ENCODE assay signal across 1 cellular context in the genomic region with DNA sequence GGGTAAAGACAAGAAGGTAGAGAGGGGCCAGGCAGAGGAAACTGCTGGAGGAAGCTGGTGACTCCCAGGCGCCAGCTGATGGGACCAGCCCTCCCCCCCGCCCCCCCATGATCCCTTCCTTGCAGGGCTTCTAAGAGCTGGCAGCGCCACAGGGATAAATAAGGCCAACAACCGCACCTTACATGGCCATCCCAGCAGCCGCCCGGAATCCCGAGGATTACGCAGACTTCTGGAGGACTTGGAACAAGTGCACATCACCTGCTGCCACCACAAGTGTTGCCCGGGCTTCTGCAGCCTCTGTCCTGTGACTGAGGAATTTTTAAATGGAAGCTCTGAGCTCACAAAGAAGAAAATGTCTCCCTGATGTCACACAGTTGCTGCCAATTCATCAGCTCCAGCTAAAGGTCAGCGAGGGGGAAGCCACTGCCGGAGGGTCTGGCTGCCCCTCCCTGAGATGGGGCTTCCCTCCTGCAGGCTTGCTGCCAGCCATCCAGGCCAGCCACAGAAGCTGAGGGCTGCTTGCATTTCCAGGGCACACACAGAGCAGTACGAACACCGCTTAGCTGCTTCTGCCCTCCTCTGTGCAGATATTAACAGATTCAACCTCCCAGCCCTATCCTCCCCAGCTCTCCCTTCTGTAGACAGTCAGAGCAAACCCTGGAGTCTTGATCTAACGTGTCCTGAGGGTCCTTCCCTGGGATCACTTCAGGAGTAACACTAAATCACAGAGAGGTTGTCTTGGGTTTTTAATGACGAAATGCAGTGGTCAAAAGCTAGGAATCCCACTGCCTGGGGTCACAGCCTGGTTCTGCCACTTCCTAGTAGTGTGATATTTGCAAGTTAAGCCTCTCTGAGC.
TF ChIP-seq lines count a peak whose summit lies in the region.

No MANE protein-coding gene starts in this region.

TF ChIP-seq in HepG2, 621 proteins besides CTCF, POLR2A, EP300 and RAD21 (continued from another document and continues in another):
- TF ChIP-seq, protein P1, sequence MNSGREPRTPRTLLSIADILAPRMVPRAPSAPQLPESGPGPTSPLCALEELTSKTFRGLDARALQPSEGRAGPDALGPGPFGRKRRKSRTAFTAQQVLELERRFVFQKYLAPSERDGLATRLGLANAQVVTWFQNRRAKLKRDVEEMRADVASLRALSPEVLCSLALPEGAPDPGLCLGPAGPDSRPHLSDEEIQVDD (CRISPR knock-in tag; IDR thresholded peaks at IDR 0.05; ENCODE audit: borderline replicate concordance) = no peak
- 0 out of 2 replicates have a peak, but pooled peaks have one; percentile 25 for TF ChIP-seq ZFYVE20 (CRISPR knock-in tag; IDR thresholded peaks at IDR 0.05; ENCODE audit: borderline replicate concordance, low read depth)
- TF ChIP-seq PHF8 (CRISPR knock-in tag; IDR thresholded peaks at IDR 0.05) = no peak
- peak; percentile 10; the same call in 1 of the 2 replicates for TF ChIP-seq ZNF292 (CRISPR knock-in tag; IDR thresholded peaks at IDR 0.05; ENCODE audit: borderline replicate concordance, low read depth)
- no peak for TF ChIP-seq ZNF605 (CRISPR knock-in tag; IDR thresholded peaks at IDR 0.05)
- no peak for TF ChIP-seq ZNF432 (CRISPR knock-in tag; IDR thresholded peaks at IDR 0.05; ENCODE audit: borderline replicate concordance)
- no peak for TF ChIP-seq GABPA (IDR thresholded peaks at IDR 0.05; ENCODE audit: low read depth, low read length)
- TF ChIP-seq GABPA (CRISPR knock-in tag; IDR thresholded peaks at IDR 0.05; ENCODE audit: low read depth) = peak; percentile 33; the same call in 1 of the 2 replicates
- peak; percentile 96 for TF ChIP-seq ZNF354B (CRISPR knock-in tag; IDR thresholded peaks at IDR 0.05)
- TF ChIP-seq, protein P2, sequence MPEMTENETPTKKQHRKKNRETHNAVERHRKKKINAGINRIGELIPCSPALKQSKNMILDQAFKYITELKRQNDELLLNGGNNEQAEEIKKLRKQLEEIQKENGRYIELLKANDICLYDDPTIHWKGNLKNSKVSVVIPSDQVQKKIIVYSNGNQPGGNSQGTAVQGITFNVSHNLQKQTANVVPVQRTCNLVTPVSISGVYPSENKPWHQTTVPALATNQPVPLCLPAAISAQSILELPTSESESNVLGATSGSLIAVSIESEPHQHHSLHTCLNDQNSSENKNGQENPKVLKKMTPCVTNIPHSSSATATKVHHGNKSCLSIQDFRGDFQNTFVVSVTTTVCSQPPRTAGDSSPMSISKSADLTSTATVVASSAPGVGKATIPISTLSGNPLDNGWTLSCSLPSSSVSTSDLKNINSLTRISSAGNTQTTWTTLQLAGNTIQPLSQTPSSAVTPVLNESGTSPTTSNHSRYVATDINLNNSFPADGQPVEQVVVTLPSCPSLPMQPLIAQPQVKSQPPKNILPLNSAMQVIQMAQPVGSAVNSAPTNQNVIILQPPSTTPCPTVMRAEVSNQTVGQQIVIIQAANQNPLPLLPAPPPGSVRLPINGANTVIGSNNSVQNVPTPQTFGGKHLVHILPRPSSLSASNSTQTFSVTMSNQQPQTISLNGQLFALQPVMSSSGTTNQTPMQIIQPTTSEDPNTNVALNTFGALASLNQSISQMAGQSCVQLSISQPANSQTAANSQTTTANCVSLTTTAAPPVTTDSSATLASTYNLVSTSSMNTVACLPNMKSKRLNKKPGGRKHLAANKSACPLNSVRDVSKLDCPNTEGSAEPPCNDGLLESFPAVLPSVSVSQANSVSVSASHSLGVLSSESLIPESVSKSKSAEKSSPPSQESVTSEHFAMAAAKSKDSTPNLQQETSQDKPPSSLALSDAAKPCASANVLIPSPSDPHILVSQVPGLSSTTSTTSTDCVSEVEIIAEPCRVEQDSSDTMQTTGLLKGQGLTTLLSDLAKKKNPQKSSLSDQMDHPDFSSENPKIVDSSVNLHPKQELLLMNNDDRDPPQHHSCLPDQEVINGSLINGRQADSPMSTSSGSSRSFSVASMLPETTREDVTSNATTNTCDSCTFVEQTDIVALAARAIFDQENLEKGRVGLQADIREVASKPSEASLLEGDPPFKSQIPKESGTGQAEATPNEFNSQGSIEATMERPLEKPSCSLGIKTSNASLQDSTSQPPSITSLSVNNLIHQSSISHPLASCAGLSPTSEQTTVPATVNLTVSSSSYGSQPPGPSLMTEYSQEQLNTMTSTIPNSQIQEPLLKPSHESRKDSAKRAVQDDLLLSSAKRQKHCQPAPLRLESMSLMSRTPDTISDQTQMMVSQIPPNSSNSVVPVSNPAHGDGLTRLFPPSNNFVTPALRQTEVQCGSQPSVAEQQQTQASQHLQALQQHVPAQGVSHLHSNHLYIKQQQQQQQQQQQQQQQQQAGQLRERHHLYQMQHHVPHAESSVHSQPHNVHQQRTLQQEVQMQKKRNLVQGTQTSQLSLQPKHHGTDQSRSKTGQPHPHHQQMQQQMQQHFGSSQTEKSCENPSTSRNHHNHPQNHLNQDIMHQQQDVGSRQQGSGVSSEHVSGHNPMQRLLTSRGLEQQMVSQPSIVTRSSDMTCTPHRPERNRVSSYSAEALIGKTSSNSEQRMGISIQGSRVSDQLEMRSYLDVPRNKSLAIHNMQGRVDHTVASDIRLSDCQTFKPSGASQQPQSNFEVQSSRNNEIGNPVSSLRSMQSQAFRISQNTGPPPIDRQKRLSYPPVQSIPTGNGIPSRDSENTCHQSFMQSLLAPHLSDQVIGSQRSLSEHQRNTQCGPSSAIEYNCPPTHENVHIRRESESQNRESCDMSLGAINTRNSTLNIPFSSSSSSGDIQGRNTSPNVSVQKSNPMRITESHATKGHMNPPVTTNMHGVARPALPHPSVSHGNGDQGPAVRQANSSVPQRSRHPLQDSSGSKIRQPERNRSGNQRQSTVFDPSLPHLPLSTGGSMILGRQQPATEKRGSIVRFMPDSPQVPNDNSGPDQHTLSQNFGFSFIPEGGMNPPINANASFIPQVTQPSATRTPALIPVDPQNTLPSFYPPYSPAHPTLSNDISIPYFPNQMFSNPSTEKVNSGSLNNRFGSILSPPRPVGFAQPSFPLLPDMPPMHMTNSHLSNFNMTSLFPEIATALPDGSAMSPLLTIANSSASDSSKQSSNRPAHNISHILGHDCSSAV (CRISPR knock-in tag; IDR thresholded peaks at IDR 0.05; ENCODE audit: borderline replicate concordance) = no peak
- TF ChIP-seq, protein P3, sequence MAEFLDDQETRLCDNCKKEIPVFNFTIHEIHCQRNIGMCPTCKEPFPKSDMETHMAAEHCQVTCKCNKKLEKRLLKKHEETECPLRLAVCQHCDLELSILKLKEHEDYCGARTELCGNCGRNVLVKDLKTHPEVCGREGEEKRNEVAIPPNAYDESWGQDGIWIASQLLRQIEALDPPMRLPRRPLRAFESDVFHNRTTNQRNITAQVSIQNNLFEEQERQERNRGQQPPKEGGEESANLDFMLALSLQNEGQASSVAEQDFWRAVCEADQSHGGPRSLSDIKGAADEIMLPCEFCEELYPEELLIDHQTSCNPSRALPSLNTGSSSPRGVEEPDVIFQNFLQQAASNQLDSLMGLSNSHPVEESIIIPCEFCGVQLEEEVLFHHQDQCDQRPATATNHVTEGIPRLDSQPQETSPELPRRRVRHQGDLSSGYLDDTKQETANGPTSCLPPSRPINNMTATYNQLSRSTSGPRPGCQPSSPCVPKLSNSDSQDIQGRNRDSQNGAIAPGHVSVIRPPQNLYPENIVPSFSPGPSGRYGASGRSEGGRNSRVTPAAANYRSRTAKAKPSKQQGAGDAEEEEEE (CRISPR knock-in tag; IDR thresholded peaks at IDR 0.05; ENCODE audit: borderline replicate concordance) = 0 out of 2 replicates have a peak, but pooled peaks have one; percentile 30
- TF ChIP-seq, protein P4, sequence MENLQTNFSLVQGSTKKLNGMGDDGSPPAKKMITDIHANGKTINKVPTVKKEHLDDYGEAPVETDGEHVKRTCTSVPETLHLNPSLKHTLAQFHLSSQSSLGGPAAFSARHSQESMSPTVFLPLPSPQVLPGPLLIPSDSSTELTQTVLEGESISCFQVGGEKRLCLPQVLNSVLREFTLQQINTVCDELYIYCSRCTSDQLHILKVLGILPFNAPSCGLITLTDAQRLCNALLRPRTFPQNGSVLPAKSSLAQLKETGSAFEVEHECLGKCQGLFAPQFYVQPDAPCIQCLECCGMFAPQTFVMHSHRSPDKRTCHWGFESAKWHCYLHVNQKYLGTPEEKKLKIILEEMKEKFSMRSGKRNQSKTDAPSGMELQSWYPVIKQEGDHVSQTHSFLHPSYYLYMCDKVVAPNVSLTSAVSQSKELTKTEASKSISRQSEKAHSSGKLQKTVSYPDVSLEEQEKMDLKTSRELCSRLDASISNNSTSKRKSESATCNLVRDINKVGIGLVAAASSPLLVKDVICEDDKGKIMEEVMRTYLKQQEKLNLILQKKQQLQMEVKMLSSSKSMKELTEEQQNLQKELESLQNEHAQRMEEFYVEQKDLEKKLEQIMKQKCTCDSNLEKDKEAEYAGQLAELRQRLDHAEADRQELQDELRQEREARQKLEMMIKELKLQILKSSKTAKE (CRISPR knock-in tag; IDR thresholded peaks at IDR 0.05; ENCODE audit: borderline replicate concordance) = 0 out of 2 replicates have a peak, but pooled peaks have one; percentile 2
- no peak for TF ChIP-seq CBX2 (IDR thresholded peaks at IDR 0.05; ENCODE audit: low read depth, low read length)
- 0 out of 2 replicates have a peak, but pooled peaks have one; percentile 20 for TF ChIP-seq CBX2 (CRISPR knock-in tag; IDR thresholded peaks at IDR 0.05; ENCODE audit: low read depth)
- peak; percentile 78 for TF ChIP-seq SMYD3 (CRISPR knock-in tag; IDR thresholded peaks at IDR 0.05)
- no peak for TF ChIP-seq NKX3-1 (CRISPR knock-in tag; IDR thresholded peaks at IDR 0.05)
- no peak for TF ChIP-seq ISL2 (CRISPR knock-in tag; IDR thresholded peaks at IDR 0.05)
- TF ChIP-seq, protein P5, sequence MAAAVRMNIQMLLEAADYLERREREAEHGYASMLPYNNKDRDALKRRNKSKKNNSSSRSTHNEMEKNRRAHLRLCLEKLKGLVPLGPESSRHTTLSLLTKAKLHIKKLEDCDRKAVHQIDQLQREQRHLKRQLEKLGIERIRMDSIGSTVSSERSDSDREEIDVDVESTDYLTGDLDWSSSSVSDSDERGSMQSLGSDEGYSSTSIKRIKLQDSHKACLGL (CRISPR knock-in tag; IDR thresholded peaks at IDR 0.05) = no peak
- 0 out of 2 replicates have a peak, but pooled peaks have one; percentile 13 for TF ChIP-seq RXRB (CRISPR knock-in tag; IDR thresholded peaks at IDR 0.05; ENCODE audit: borderline replicate concordance)
- TF ChIP-seq KAT7 (CRISPR knock-in tag; IDR thresholded peaks at IDR 0.05; ENCODE audit: borderline replicate concordance) = 0 out of 2 replicates have a peak, but pooled peaks have one; percentile 6
- TF ChIP-seq, protein P6, sequence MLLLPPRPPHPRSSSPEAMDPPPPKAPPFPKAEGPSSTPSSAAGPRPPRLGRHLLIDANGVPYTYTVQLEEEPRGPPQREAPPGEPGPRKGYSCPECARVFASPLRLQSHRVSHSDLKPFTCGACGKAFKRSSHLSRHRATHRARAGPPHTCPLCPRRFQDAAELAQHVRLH (CRISPR knock-in tag; IDR thresholded peaks at IDR 0.05; ENCODE audit: borderline replicate concordance, low read depth) = peak; percentile 35; the same call in 1 of the 2 replicates
- no peak for TF ChIP-seq ZNF607 (CRISPR knock-in tag; IDR thresholded peaks at IDR 0.05; ENCODE audit: borderline replicate concordance)
- TF ChIP-seq, protein P7, sequence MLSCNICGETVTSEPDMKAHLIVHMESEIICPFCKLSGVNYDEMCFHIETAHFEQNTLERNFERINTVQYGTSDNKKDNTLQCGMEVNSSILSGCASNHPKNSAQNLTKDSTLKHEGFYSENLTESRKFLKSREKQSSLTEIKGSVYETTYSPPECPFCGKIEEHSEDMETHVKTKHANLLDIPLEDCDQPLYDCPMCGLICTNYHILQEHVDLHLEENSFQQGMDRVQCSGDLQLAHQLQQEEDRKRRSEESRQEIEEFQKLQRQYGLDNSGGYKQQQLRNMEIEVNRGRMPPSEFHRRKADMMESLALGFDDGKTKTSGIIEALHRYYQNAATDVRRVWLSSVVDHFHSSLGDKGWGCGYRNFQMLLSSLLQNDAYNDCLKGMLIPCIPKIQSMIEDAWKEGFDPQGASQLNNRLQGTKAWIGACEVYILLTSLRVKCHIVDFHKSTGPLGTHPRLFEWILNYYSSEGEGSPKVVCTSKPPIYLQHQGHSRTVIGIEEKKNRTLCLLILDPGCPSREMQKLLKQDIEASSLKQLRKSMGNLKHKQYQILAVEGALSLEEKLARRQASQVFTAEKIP (CRISPR knock-in tag; IDR thresholded peaks at IDR 0.05; ENCODE audit: borderline replicate concordance) = no peak
- no peak for TF ChIP-seq ZNF841 (CRISPR knock-in tag; IDR thresholded peaks at IDR 0.05; ENCODE audit: borderline replicate concordance)
- no peak for TF ChIP-seq CREM (IDR thresholded peaks at IDR 0.05)
- TF ChIP-seq CREM (CRISPR knock-in tag; IDR thresholded peaks at IDR 0.05) = no peak
- no peak for TF ChIP-seq RARA (CRISPR knock-in tag; IDR thresholded peaks at IDR 0.05)
- TF ChIP-seq MBD4 (IDR thresholded peaks at IDR 0.05; ENCODE audit: borderline replicate concordance, low read length) = no peak
- TF ChIP-seq, protein P8, sequence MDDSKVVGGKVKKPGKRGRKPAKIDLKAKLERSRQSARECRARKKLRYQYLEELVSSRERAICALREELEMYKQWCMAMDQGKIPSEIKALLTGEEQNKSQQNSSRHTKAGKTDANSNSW (CRISPR knock-in tag; IDR thresholded peaks at IDR 0.05; ENCODE audit: borderline replicate concordance) = no peak
- TF ChIP-seq, protein P9, sequence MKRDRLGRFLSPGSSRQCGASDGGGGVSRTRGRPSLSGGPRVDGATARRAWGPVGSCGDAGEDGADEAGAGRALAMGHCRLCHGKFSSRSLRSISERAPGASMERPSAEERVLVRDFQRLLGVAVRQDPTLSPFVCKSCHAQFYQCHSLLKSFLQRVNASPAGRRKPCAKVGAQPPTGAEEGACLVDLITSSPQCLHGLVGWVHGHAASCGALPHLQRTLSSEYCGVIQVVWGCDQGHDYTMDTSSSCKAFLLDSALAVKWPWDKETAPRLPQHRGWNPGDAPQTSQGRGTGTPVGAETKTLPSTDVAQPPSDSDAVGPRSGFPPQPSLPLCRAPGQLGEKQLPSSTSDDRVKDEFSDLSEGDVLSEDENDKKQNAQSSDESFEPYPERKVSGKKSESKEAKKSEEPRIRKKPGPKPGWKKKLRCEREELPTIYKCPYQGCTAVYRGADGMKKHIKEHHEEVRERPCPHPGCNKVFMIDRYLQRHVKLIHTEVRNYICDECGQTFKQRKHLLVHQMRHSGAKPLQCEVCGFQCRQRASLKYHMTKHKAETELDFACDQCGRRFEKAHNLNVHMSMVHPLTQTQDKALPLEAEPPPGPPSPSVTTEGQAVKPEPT (CRISPR knock-in tag; IDR thresholded peaks at IDR 0.05; ENCODE audit: low read depth) = peak; percentile 66; the same call in 1 of the 2 replicates
- no peak for TF ChIP-seq PAX8 (CRISPR knock-in tag; IDR thresholded peaks at IDR 0.05; ENCODE audit: borderline replicate concordance)
- TF ChIP-seq HOXA5 (CRISPR knock-in tag; IDR thresholded peaks at IDR 0.05) = peak; percentile 63; the same call in 1 of the 2 replicates
- 0 out of 2 replicates have a peak, but pooled peaks have one; percentile 25 for TF ChIP-seq POLR2G (IDR thresholded peaks at IDR 0.05; ENCODE audit: low read depth, low read length)
- no peak; the same call in 1 of the 2 replicates for TF ChIP-seq NFKB2 (CRISPR knock-in tag; IDR thresholded peaks at IDR 0.05; ENCODE audit: borderline replicate concordance)
- peak; percentile 33; the same call in 1 of the 2 replicates for TF ChIP-seq SALL1 (CRISPR knock-in tag; IDR thresholded peaks at IDR 0.05)
- TF ChIP-seq SAFB2 (CRISPR knock-in tag; IDR thresholded peaks at IDR 0.05; ENCODE audit: borderline replicate concordance, low read depth) = 0 out of 2 replicates have a peak, but pooled peaks have one; percentile 45
- no peak for TF ChIP-seq ZNF382 (CRISPR knock-in tag; IDR thresholded peaks at IDR 0.05; ENCODE audit: borderline replicate concordance)
- no peak; the same call in 1 of the 2 replicates for TF ChIP-seq ZNF274 (CRISPR knock-in tag; IDR thresholded peaks at IDR 0.05)
- no peak for TF ChIP-seq ZNF670 (CRISPR knock-in tag; IDR thresholded peaks at IDR 0.05; ENCODE audit: borderline replicate concordance)
- TF ChIP-seq MXD4 (CRISPR knock-in tag; IDR thresholded peaks at IDR 0.05) = no peak
- TF ChIP-seq SPEN (CRISPR knock-in tag; IDR thresholded peaks at IDR 0.05; ENCODE audit: low read depth) = 0 out of 2 replicates have a peak, but pooled peaks have one; percentile 41
- TF ChIP-seq TOPORS (CRISPR knock-in tag; IDR thresholded peaks at IDR 0.05) = 0 out of 2 replicates have a peak, but pooled peaks have one; percentile 47
